ENCODE assay signal across 28 cellular contexts in the genomic region with DNA sequence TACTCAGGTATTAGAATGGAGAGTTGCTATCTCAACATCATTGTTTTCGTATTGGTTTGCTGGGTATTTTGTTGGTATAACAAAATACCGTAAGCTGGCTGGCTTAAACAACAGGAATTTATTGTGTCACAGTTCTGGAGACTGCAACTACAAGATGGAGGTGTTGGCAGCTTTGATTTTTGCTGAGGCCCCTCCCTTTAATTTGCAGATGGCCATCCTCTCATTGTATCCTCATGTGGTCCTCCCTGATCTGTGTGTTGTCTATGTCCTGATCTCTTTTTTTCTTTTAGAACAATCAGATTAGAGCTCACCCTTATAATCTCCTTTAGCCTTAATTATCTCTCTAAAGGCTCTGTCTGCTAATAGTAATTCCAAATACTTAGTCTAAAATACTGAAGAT.
"Had no signal": no experiment of that assay in that cellular context is flagged by ENCODE, and none has a peak within 500 bp of the region (broad histone marks: within the 10 kb centered on the region; RNA-seq: fewer than 3 reads in every experiment).

No MANE protein-coding gene starts in this region.

- DNase-seq: activated CD4-positive, alpha-beta T cell treated with anti-CD3 and anti-CD28 coated beads, Interleukin-2, amount 10 ng/mL, durations not matched to agents 24 days and 14 days; activated CD4-positive, alpha-beta T cell treated with anti-CD3 and anti-CD28 coated beads, Interleukin-2, amount 50 U/mL, for 4 hours; activated CD8-positive, alpha-beta T cell treated with anti-CD3 and anti-CD28 coated beads for 36 hours; activated effector memory CD4-positive, alpha-beta T cell treated with anti-CD3 and anti-CD28 coated beads, Interleukin-2, amount 50 U/mL, for 16 hours; activated naive CD4-positive, alpha-beta T cell treated with Interleukin-2 at 50 U/mL for 16 hours; activated naive CD8-positive, alpha-beta T cell treated with anti-CD3 and anti-CD28 coated beads, Interleukin-2, amount 10 ng/mL, durations not matched to agents 7 days and 5 days; activated T-cell treated with anti-CD3 and anti-CD28 coated beads, Interleukin-2, amount 50 U/mL, for 1 hour; activated T-cell treated with anti-CD3 and anti-CD28 coated beads, Interleukin-2, amount 50 U/mL, for 72 hours; adrenal gland; MM.1S; MV-4-11; NCI-H1092; NCI-H1436 treated with DMSO at 0.1 percent for 48 hours; NCI-H1694 treated with DMSO at 0.1 percent for 48 hours; NCI-H2029; NCI-H226; NCI-H446 treated with DMSO at 0.1 percent for 48 hours; NCI-H524; NK-92 treated with Interleukin-12 subunit alpha and Interleukin-12 subunit beta, amount 100 ng/mL, for 24 hours; PC-3; Peyer's patch; T1000 had no signal

- H3K4me3 Mint-ChIP-seq: activated CD4-positive, alpha-beta T cell treated with anti-CD3 and anti-CD28 coated beads, Interleukin-2, amount 10 ng/mL, durations not matched to agents 24 days and 14 days; activated CD8-positive, alpha-beta T cell treated with anti-CD3 and anti-CD28 coated beads for 36 hours; activated naive CD4-positive, alpha-beta T cell treated with anti-CD3 and anti-CD28 coated beads, Interleukin-2, amount 50 U/mL, for 24 hours; activated naive CD8-positive, alpha-beta T cell treated with anti-CD3 and anti-CD28 coated beads, Interleukin-2, amount 10 ng/mL, durations not matched to agents 7 days and 5 days; activated T-cell treated with anti-CD3 and anti-CD28 coated beads, Interleukin-2, amount 50 U/mL, for 72 hours; activated T-helper 17 cell treated with anti-CD3 and anti-CD28 coated beads, Interleukin-2, amount 50 U/mL, for 72 hours had no signal

- H3K36me3 ChIP-seq: adrenal gland, breast epithelium, Peyer's patch had no signal

- H3K9ac ChIP-seq: KMS-11 had no signal

- H3K36me3 Mint-ChIP-seq: activated naive CD4-positive, alpha-beta T cell treated with anti-CD3 and anti-CD28 coated beads, Interleukin-2, amount 50 U/mL, for 24 hours; activated naive CD8-positive, alpha-beta T cell treated with anti-CD3 and anti-CD28 coated beads, Interleukin-2, amount 10 ng/mL, durations not matched to agents 7 days and 5 days had no signal

- ATAC-seq: activated CD8-positive, alpha-beta T cell treated with anti-CD3 and anti-CD28 coated beads for 36 hours; activated T-cell treated with anti-CD3 and anti-CD28 coated beads, Interleukin-2, amount 50 U/mL, for 72 hours; activated T-helper 17 cell treated with anti-CD3 and anti-CD28 coated beads, Interleukin-2, amount 50 U/mL, for 72 hours; PC-3; Right ventricle myocardium inferior had no signal

- H3K27me3 ChIP-seq: adrenal gland, breast epithelium, Peyer's patch had no signal

- H3K9me3 ChIP-seq: adrenal gland, breast epithelium, Peyer's patch had no signal

- H3K4me1 ChIP-seq: adrenal gland, breast epithelium, Peyer's patch had no signal

- H3K9me3 Mint-ChIP-seq: activated CD4-positive, alpha-beta T cell treated with anti-CD3 and anti-CD28 coated beads, Interleukin-2, amount 10 ng/mL, durations not matched to agents 24 days and 14 days; activated naive CD4-positive, alpha-beta T cell treated with anti-CD3 and anti-CD28 coated beads, Interleukin-2, amount 50 U/mL, for 24 hours; activated naive CD8-positive, alpha-beta T cell treated with anti-CD3 and anti-CD28 coated beads, Interleukin-2, amount 10 ng/mL, durations not matched to agents 7 days and 5 days had no signal

- H3K4me1 Mint-ChIP-seq: activated CD4-positive, alpha-beta T cell treated with anti-CD3 and anti-CD28 coated beads, Interleukin-2, amount 10 ng/mL, durations not matched to agents 24 days and 14 days; activated naive CD4-positive, alpha-beta T cell treated with anti-CD3 and anti-CD28 coated beads, Interleukin-2, amount 50 U/mL, for 24 hours; activated naive CD8-positive, alpha-beta T cell treated with anti-CD3 and anti-CD28 coated beads, Interleukin-2, amount 10 ng/mL, durations not matched to agents 7 days and 5 days; activated T-helper 17 cell treated with anti-CD3 and anti-CD28 coated beads, Interleukin-2, amount 50 U/mL, for 72 hours had no signal

- H3K27ac Mint-ChIP-seq: activated CD4-positive, alpha-beta T cell treated with anti-CD3 and anti-CD28 coated beads, Interleukin-2, amount 10 ng/mL, durations not matched to agents 24 days and 14 days; activated CD8-positive, alpha-beta T cell treated with anti-CD3 and anti-CD28 coated beads for 36 hours; activated naive CD4-positive, alpha-beta T cell treated with anti-CD3 and anti-CD28 coated beads, Interleukin-2, amount 50 U/mL, for 24 hours; activated naive CD8-positive, alpha-beta T cell treated with anti-CD3 and anti-CD28 coated beads, Interleukin-2, amount 10 ng/mL, durations not matched to agents 7 days and 5 days; activated T-cell treated with anti-CD3 and anti-CD28 coated beads, Interleukin-2, amount 50 U/mL, for 72 hours; activated T-helper 17 cell treated with anti-CD3 and anti-CD28 coated beads, Interleukin-2, amount 50 U/mL, for 72 hours had no signal

- H3K4me3 ChIP-seq: adrenal gland, breast epithelium, Peyer's patch had no signal

- H3K27ac ChIP-seq: adrenal gland, breast epithelium, KMS-11, Peyer's patch, RWPE1 had no signal

- H3K27me3 Mint-ChIP-seq: activated CD4-positive, alpha-beta T cell treated with anti-CD3 and anti-CD28 coated beads, Interleukin-2, amount 10 ng/mL, durations not matched to agents 24 days and 14 days; activated CD8-positive, alpha-beta T cell treated with anti-CD3 and anti-CD28 coated beads for 36 hours; activated naive CD4-positive, alpha-beta T cell treated with anti-CD3 and anti-CD28 coated beads, Interleukin-2, amount 50 U/mL, for 24 hours; activated naive CD8-positive, alpha-beta T cell treated with anti-CD3 and anti-CD28 coated beads, Interleukin-2, amount 10 ng/mL, durations not matched to agents 7 days and 5 days; activated T-helper 17 cell treated with anti-CD3 and anti-CD28 coated beads, Interleukin-2, amount 50 U/mL, for 72 hours had no signal
